Comparison of ENCODE assay signal across 26 cellular contexts in the genomic region with DNA sequence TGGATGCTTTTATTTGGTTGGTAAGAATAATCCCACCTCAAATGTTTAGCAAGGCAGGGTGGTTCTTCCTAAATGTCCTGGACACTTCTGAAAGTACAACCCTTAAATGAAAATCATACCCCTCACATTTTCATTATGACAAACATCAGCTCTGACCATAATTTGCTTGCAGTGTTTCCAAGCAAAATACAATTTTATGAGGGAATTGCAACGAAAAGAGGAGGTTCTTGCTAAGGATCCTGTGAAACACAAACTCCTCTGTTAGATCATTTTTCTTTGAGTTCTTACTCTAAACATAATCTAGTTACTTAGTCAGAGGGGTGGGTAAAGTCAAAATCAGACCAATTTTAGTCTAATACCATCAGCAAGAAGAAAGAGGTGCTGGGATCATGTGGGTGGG.
"Had no signal": no experiment of that assay in that cellular context is flagged by ENCODE, and none has a peak within 500 bp of the region (broad histone marks: within the 10 kb centered on the region; RNA-seq: fewer than 3 reads in every experiment).

No MANE protein-coding gene starts in this region.

- H3K36me3 Mint-ChIP-seq: neural progenitor cell; stimulated activated effector memory CD8-positive, alpha-beta T cell treated with anti-CD3 and anti-CD28 coated beads, Interleukin-12 subunit alpha, Interleukin-12 subunit beta, amount 100 ng/mL, for 72 hours had no signal

- H3K9me3 ChIP-seq: ovary, right lobe of liver, vagina had no signal

- H2AFZ ChIP-seq: hepatocyte, neural progenitor cell had no signal

- H3K4me1 ChIP-seq: neural progenitor cell, right atrium auricular region, right lobe of liver, transverse colon, upper lobe of left lung had no signal

- H3K4me3 ChIP-seq: heart right ventricle, hepatocyte, left ventricle myocardium inferior, lung, neural progenitor cell, ovary, right atrium auricular region, right lobe of liver, skin epidermis, spleen, transverse colon, upper lobe of left lung, vagina had no signal

- H3K4me2 ChIP-seq: hepatocyte, neural progenitor cell had no signal

- H3K27me3 ChIP-seq: heart right ventricle, hepatocyte, neural progenitor cell, neutrophil, ovary, right atrium auricular region, right lobe of liver, spleen, transverse colon, upper lobe of left lung, vagina had no signal

- H3K27ac Mint-ChIP-seq: mesothelial cell of epicardium; nephron progenitor cell; neural progenitor cell; progenitor cell of endocrine pancreas; stimulated activated effector memory CD8-positive, alpha-beta T cell treated with anti-CD3 and anti-CD28 coated beads, Interleukin-12 subunit alpha, Interleukin-12 subunit beta, amount 100 ng/mL, for 72 hours; stimulated activated naive CD8-positive, alpha-beta T cell treated with anti-CD3 and anti-CD28 coated beads, Interleukin-15, Interleukin-2, amounts not matched to agents 100 ng/mL and 50 ng/mL, for 24 hours had no signal

- H3K9ac ChIP-seq: neural progenitor cell had no signal

- H3K4me1 Mint-ChIP-seq: nephron progenitor cell had no signal

- H3K36me3 ChIP-seq: heart right ventricle, left ventricle myocardium inferior, neural progenitor cell, neutrophil, ovary, right atrium auricular region, right lobe of liver, transverse colon, upper lobe of left lung, vagina had no signal

- ATAC-seq: heart right ventricle; right lobe of liver; stimulated activated effector memory CD8-positive, alpha-beta T cell treated with anti-CD3 and anti-CD28 coated beads, Interleukin-12 subunit alpha, Interleukin-12 subunit beta, amount 100 ng/mL, for 72 hours had no signal

- H3K4me3 Mint-ChIP-seq: mesothelial cell of epicardium; naive B cell; nephron progenitor cell; neural progenitor cell; stimulated activated effector memory CD8-positive, alpha-beta T cell treated with anti-CD3 and anti-CD28 coated beads, Interleukin-12 subunit alpha, Interleukin-12 subunit beta, amount 100 ng/mL, for 72 hours; stimulated activated naive CD8-positive, alpha-beta T cell treated with anti-CD3 and anti-CD28 coated beads, Interleukin-15, Interleukin-2, amounts not matched to agents 100 ng/mL and 50 ng/mL, for 24 hours had no signal

- H3K79me2 ChIP-seq: hepatocyte had no signal

- H3K27ac ChIP-seq: hepatocyte, left ventricle myocardium inferior, neural progenitor cell, neutrophil, ovary, right atrium auricular region, right lobe of liver, skin epidermis, spleen, transverse colon, upper lobe of left lung, vagina had no signal

- H3K27me3 Mint-ChIP-seq: naive B cell, progenitor cell of endocrine pancreas had no signal

- DNase-seq: heart right ventricle; islet precursor cell; left ventricle myocardium inferior; mesendoderm; naive B cell; nephron progenitor cell; occipital lobe; ovary; right lobe of liver; spleen; stimulated activated CD4-positive, alpha-beta T cell treated with anti-CD3 and anti-CD28 coated beads, Interleukin-4, amount 100 ng/mL, for 24 hours; stimulated activated naive CD4-positive, alpha-beta T cell; substantia nigra; transverse colon; upper lobe of left lung had no signal
